8 cellular contexts compared by ENCODE assay signal in the genomic region with DNA sequence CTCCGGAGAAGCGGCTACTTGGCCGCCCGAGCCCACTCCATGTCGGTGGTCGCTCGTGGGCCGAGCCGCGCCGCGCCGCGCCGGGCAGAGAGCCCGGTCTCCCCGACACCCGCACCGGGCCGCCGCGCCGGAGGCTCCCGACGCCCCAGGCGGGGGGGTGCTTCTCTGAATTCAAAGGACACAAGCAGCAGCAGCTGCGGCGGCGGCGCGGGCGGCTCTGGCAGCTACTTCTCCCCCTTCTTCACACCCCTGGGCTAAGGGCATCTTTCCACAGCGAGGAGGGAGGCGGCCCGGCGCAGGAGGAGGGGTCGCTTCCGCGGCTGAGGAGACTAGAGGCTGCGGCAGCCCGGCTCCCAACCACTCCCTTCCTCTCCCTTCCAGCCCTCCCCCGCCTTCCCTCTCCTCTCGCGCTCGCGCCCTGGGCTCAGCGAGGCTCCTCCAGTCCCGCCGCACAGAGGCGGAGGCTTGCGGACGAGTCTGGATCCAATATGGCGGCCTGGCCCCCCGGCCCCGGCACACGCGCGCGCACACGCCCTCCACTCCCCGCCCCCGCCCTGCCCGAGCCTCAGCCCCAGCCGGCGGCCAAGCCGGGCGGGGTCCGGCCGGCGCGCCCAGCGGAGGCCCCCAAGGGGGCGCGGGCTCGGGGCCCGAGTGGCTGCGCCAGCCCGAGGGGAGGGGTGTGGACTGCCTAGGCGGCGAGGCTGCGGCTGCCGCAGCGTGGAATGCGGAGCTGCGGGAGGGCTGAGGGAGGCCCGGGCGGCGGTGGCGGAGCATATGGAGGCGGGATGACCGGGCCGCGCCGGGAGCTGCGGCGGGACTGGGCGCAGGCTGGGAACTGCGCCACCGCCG. TPM values are rescaled to one million over a fixed set of nuclear protein-coding genes. Genes with fewer than 3 reads are reported as not detected.
DNase-seq lines count a peak whose midpoint lies in the region; ATAC-seq and TF ChIP-seq lines count a peak whose summit lies in the region.

A gene with protein sequence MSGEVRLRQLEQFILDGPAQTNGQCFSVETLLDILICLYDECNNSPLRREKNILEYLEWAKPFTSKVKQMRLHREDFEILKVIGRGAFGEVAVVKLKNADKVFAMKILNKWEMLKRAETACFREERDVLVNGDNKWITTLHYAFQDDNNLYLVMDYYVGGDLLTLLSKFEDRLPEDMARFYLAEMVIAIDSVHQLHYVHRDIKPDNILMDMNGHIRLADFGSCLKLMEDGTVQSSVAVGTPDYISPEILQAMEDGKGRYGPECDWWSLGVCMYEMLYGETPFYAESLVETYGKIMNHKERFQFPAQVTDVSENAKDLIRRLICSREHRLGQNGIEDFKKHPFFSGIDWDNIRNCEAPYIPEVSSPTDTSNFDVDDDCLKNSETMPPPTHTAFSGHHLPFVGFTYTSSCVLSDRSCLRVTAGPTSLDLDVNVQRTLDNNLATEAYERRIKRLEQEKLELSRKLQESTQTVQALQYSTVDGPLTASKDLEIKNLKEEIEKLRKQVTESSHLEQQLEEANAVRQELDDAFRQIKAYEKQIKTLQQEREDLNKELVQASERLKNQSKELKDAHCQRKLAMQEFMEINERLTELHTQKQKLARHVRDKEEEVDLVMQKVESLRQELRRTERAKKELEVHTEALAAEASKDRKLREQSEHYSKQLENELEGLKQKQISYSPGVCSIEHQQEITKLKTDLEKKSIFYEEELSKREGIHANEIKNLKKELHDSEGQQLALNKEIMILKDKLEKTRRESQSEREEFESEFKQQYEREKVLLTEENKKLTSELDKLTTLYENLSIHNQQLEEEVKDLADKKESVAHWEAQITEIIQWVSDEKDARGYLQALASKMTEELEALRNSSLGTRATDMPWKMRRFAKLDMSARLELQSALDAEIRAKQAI (N-terminal part only) (minus strand): TSS at position 490 of the 849 bp plus-strand sequence. CDS start 1,310 bp downstream, outside the sequence.

- intact Hi-C loops in body of pancreas (cut with DNase I), result no loop called here
- intact Hi-C loops in psoas muscle (cut with DNase I), result loop anchor here (5.0 to 10.0 kb wide), 4 partner anchors 71 to 183 kb away; no protein-coding TSS in a partner anchor

- DNase-seq in AG08395 (ENCODE audit: low spot score) (peak; percentile 93), Kasumi-1 (lab: John Stamatoyannopoulos, UW) (peak; percentile 26 to 36), SKM-1 (lab: John Stamatoyannopoulos, UW; ENCODE audit: unreplicated experiment) (peak; percentile 85), body of pancreas (peak; percentile 81 to 87 (median 84)), hippocampal formation (lab: John Stamatoyannopoulos, UW) (peak; percentile 82 to 86), psoas muscle (peak; percentile 86 to 91)

- WGBS in body of pancreas, 2 donors, result 0 to 1% methylated on average over 15 to 85 of the region's 100 CpGs
- WGBS in psoas muscle, 3 donors, result 0 to 1% (median 0%) methylated on average over 52 to 100 of the region's 100 CpGs

- peak within 1 kb of the TSS; percentile 79 to 96 (median 96) for H3K27ac ChIP-seq in body of pancreas
- peak within 1 kb of the TSS; percentile 95 for H3K27ac ChIP-seq in psoas muscle

- H3K4me3 ChIP-seq in body of pancreas (peak within 1 kb of the TSS; percentile 26 to 76), psoas muscle (peak within 1 kb of the TSS; percentile 81)

- H3K27me3 ChIP-seq in body of pancreas, result no peaks in the 10 kb centered on the region
- H3K27me3 ChIP-seq in psoas muscle (ENCODE audit: insufficient read depth in 3 of 3, low read length in 2 of 3), result no peaks in the 10 kb centered on the region

- H3K9me3 ChIP-seq in body of pancreas, result no peaks in the 10 kb centered on the region
- H3K9me3 ChIP-seq in psoas muscle, result no peaks in the 10 kb centered on the region

- TF ChIP-seq POLR2A in GM19193 (IDR thresholded peaks at IDR 0.05; ENCODE audit: extremely low read depth, insufficient read depth, insufficient read length), result peak; percentile 21
- peak; percentile 65 to 84 (median 84) for TF ChIP-seq POLR2A in body of pancreas (IDR thresholded peaks at IDR 0.05)

- no peak for TF ChIP-seq CTCF in body of pancreas (IDR thresholded peaks at IDR 0.05)
- TF ChIP-seq CTCF in psoas muscle (IDR thresholded peaks at IDR 0.05), result no peak

- ATAC-seq in body of pancreas (peak; percentile 79), psoas muscle (peak; percentile 78 to 84 (median 80)), GM21737 (IDR thresholded peaks at IDR 0.05; ENCODE audit: unreplicated experiment) (no peak)

- H3K36me3 ChIP-seq in body of pancreas (replicated peaks in 1 of 2; ENCODE audit: insufficient read depth in 1 of 2, low read depth in 2 of 2) (no peaks in the 10 kb centered on the region), psoas muscle (ENCODE audit: insufficient read depth in 1 of 2, low read depth in 1 of 2) (no peaks in the 10 kb centered on the region)

- H3K4me1 ChIP-seq in body of pancreas, result peaks cover 42% of the 10 kb centered on the region
- peaks cover 9% of the 10 kb centered on the region for H3K4me1 ChIP-seq in psoas muscle

RNA-seq across cellular contexts. Expression of the gene that starts here (rescaled TPM):
- total RNA-seq in body of pancreas (10 to 100 TPM; 35.9 to 37.6 TPM), psoas muscle (10 to 100 TPM; 14.1 to 23.0 (median 20.2) TPM)
- polyA plus RNA-seq in psoas muscle, result 10 to 100 TPM in 1 of 3 donors, 1 to 10 TPM in 2; 5.3 to 15.7 (median 6.4) TPM

Comparison
In these comparisons a context has a peak if more than half of its experiments do, and no peak if none do; other contexts are left out.
1. DNase-seq: peak in every context shown above with its lines; median percentile 93 in AG08395; 88 in psoas muscle; 85 in SKM-1; 84 in body of pancreas; 84 in hippocampal formation; 31 in Kasumi-1.